Comparison of ENCODE assay signal across 12 cellular contexts in genomic region chr2:132252894-132253264, GRCh38.
DNase-seq lines count a peak whose midpoint lies in the region; ATAC-seq and TF ChIP-seq lines count a peak whose summit lies in the region.
"Had no signal": no experiment of that assay in that cellular context is flagged by ENCODE, and none has a peak within 500 bp of the region (broad histone marks: within the 10 kb centered on the region; RNA-seq: fewer than 3 reads in every experiment).

No MANE protein-coding gene starts in this region.

- H3K27me3 Mint-ChIP-seq in endothelial cell (ENCODE audit: unreplicated experiment): peaks cover 16% of the 10 kb centered on the region
- peaks cover 5% of the 10 kb centered on the region for H3K27me3 Mint-ChIP-seq in activated CD4-positive, alpha-beta memory T cell treated with anti-CD3 and anti-CD28 coated beads, Interleukin-2, amount 10 ng/mL, durations not matched to agents 7 days and 5 days

- H3K4me1 Mint-ChIP-seq in endothelial cell (ENCODE audit: unreplicated experiment): no peaks in the 10 kb centered on the region
- H3K4me1 Mint-ChIP-seq in activated CD4-positive, alpha-beta memory T cell treated with anti-CD3 and anti-CD28 coated beads, Interleukin-2, amount 10 ng/mL, durations not matched to agents 7 days and 5 days: no peaks in the 10 kb centered on the region
- H3K4me1 Mint-ChIP-seq: CD4-positive, CD25-positive, alpha-beta regulatory T cell had no signal

- intact Hi-C loops in sciatic nerve (cut with DNase I): no loop called here

- CTCF ChIA-PET in activated CD4-positive, alpha-beta memory T cell treated with anti-CD3 and anti-CD28 coated beads, Interleukin-2, amount 10 ng/mL, durations not matched to agents 7 days and 5 days (lab: Charles Lee): no interaction called here

- H3K9me3 Mint-ChIP-seq in endothelial cell (ENCODE audit: unreplicated experiment): peaks cover 14% of the 10 kb centered on the region
- H3K9me3 Mint-ChIP-seq in activated CD4-positive, alpha-beta memory T cell treated with anti-CD3 and anti-CD28 coated beads, Interleukin-2, amount 10 ng/mL, durations not matched to agents 7 days and 5 days: peaks cover 23% of the 10 kb centered on the region

- in situ Hi-C loops in GM13976 (cut with MboI; ENCODE audit: low sequenced_read_pairs, unreplicated experiment): no loop called here

- peaks cover 16% of the 10 kb centered on the region for H3K36me3 Mint-ChIP-seq in endothelial cell (ENCODE audit: low read depth, unreplicated experiment)
- H3K36me3 Mint-ChIP-seq in activated CD4-positive, alpha-beta memory T cell treated with anti-CD3 and anti-CD28 coated beads, Interleukin-2, amount 10 ng/mL, durations not matched to agents 7 days and 5 days (ENCODE audit: low read depth): peaks cover 10% of the 10 kb centered on the region

- TF ChIP-seq CTCF in GM13976 (IDR thresholded peaks at IDR 0.05; ENCODE audit: borderline replicate concordance, control extremely low read depth, extremely low read depth, insufficient read depth, missing control alignments) (no peak), endothelial cell (IDR thresholded peaks at IDR 0.05; ENCODE audit: unreplicated experiment) (no peak)

- peak overlapping the region; percentile 65 for H3K4me3 Mint-ChIP-seq in endothelial cell (ENCODE audit: unreplicated experiment)
- H3K4me3 Mint-ChIP-seq in activated CD4-positive, alpha-beta memory T cell treated with anti-CD3 and anti-CD28 coated beads, Interleukin-2, amount 10 ng/mL, durations not matched to agents 7 days and 5 days: no peak overlapping the region
- H3K4me3 Mint-ChIP-seq: CD4-positive, CD25-positive, alpha-beta regulatory T cell had no signal

- ATAC-seq in sciatic nerve (peak; percentile 42), HG03280 (IDR thresholded peaks at IDR 0.05; ENCODE audit: unreplicated experiment) (no peak), GM19463 (IDR thresholded peaks at IDR 0.05; ENCODE audit: unreplicated experiment) (no peak), GM18867 (IDR thresholded peaks at IDR 0.05; ENCODE audit: unreplicated experiment) (no peak)

- H3K27ac Mint-ChIP-seq in endothelial cell (ENCODE audit: unreplicated experiment): no peak overlapping the region
- no peak overlapping the region for H3K27ac Mint-ChIP-seq in activated CD4-positive, alpha-beta memory T cell treated with anti-CD3 and anti-CD28 coated beads, Interleukin-2, amount 10 ng/mL, durations not matched to agents 7 days and 5 days

- POLR2A ChIA-PET in activated CD4-positive, alpha-beta memory T cell treated with anti-CD3 and anti-CD28 coated beads, Interleukin-2, amount 10 ng/mL, durations not matched to agents 7 days and 5 days (lab: Charles Lee): no interaction called here

- DNase-seq in AG20443 (ENCODE audit: low spot score): peak; percentile 1
- peak; percentile 10 for DNase-seq in GM13976 (ENCODE audit: low spot score)
- no peak for DNase-seq in endothelial cell (ENCODE audit: low spot score)
- peak; percentile 37 for DNase-seq in sciatic nerve (ENCODE audit: low spot score)
- DNase-seq in activated CD4-positive, alpha-beta memory T cell treated with anti-CD3 and anti-CD28 coated beads, Interleukin-2, amount 10 ng/mL, durations not matched to agents 7 days and 5 days: no peak
- DNase-seq: 8988T; CD4-positive, CD25-positive, alpha-beta regulatory T cell; DMS 273 treated with DMSO at 0.1 percent for 48 hours; GOT3 had no signal

Comparison
In these comparisons a context has a peak if more than half of its experiments do, and no peak if none do; other contexts are left out.
1. DNase-seq: peak in AG20443 (single experiment), GM13976 (single experiment) and sciatic nerve (single experiment); none in endothelial cell (single experiment) and activated CD4-positive, alpha-beta memory T cell treated with anti-CD3 and anti-CD28 coated beads, Interleukin-2, amount 10 ng/mL, durations not matched to agents 7 days and 5 days (single experiment).